1 cellular context compared by ENCODE assay signal in the genomic region with DNA sequence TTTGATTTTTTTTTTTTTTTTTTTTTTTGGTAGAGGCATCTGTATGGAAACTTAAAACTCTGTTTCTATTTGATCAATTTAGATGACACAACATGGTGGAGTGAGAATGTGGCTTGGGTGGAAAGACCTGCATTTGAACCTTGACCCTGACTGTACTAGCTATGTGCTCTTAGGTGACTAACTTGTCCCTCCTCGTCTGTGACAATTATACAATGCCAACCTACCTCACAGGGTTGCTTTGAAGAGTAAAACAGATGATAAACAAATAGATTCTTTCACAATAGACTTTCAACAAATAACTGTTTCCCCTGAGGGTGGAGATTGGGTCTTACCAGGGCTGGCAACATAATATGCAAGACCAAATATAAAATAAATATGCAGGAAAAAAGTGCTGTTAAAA.
A peak's percentile ranks its signal among the peaks of the same experiment; 100 is the strongest.
TF ChIP-seq lines count a peak whose summit lies in the region.

No MANE protein-coding gene starts in this region.

TF ChIP-seq in HepG2, 621 proteins besides CTCF, POLR2A, EP300 and RAD21 (continued from another document):
- TF ChIP-seq GABPA (IDR thresholded peaks at IDR 0.05; ENCODE audit: low read depth, low read length), result no peak
- peak; percentile 34; the same call in 1 of the 2 replicates for TF ChIP-seq GABPA (CRISPR knock-in tag; IDR thresholded peaks at IDR 0.05; ENCODE audit: low read depth)
- peak; percentile 83 for TF ChIP-seq TBL1XR1 (IDR thresholded peaks at IDR 0.05; ENCODE audit: borderline replicate concordance, low read length, partially characterized antibody)
- 0 out of 2 replicates have a peak, but pooled peaks have one; percentile 33 for TF ChIP-seq KMT2B (CRISPR knock-in tag; IDR thresholded peaks at IDR 0.05)
- TF ChIP-seq ZBTB3 (CRISPR knock-in tag; IDR thresholded peaks at IDR 0.05; ENCODE audit: borderline replicate concordance, low read depth), result peak; percentile 82; the same call in 1 of the 2 replicates
- TF ChIP-seq FOXA1 (IDR thresholded peaks at IDR 0.05), result no peak
- TF ChIP-seq FOXA1 (CRISPR knock-in tag; IDR thresholded peaks at IDR 0.05), result peak; percentile 58
- TF ChIP-seq CEBPG (CRISPR knock-in tag; IDR thresholded peaks at IDR 0.05), result peak; percentile 68
- peak; percentile 94; the same call in 1 of the 2 replicates for TF ChIP-seq ATM (IDR thresholded peaks at IDR 0.05; ENCODE audit: borderline replicate concordance)
- TF ChIP-seq SMYD3 (CRISPR knock-in tag; IDR thresholded peaks at IDR 0.05), result no peak
- TF ChIP-seq, protein P1, sequence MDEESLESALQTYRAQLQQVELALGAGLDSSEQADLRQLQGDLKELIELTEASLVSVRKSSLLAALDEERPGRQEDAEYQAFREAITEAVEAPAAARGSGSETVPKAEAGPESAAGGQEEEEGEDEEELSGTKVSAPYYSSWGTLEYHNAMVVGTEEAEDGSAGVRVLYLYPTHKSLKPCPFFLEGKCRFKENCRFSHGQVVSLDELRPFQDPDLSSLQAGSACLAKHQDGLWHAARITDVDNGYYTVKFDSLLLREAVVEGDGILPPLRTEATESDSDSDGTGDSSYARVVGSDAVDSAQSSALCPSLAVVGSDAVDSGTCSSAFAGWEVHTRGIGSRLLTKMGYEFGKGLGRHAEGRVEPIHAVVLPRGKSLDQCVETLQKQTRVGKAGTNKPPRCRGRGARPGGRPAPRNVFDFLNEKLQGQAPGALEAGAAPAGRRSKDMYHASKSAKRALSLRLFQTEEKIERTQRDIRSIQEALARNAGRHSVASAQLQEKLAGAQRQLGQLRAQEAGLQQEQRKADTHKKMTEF (CRISPR knock-in tag; IDR thresholded peaks at IDR 0.05), result peak; percentile 63
- peak; percentile 73; the same call in 1 of the 2 replicates for TF ChIP-seq FOXO1 (CRISPR knock-in tag; IDR thresholded peaks at IDR 0.05)
- TF ChIP-seq ZNF431 (CRISPR knock-in tag; IDR thresholded peaks at IDR 0.05; ENCODE audit: borderline replicate concordance, low read depth), result no peak; the same call in 1 of the 2 replicates
- TF ChIP-seq, protein P2, sequence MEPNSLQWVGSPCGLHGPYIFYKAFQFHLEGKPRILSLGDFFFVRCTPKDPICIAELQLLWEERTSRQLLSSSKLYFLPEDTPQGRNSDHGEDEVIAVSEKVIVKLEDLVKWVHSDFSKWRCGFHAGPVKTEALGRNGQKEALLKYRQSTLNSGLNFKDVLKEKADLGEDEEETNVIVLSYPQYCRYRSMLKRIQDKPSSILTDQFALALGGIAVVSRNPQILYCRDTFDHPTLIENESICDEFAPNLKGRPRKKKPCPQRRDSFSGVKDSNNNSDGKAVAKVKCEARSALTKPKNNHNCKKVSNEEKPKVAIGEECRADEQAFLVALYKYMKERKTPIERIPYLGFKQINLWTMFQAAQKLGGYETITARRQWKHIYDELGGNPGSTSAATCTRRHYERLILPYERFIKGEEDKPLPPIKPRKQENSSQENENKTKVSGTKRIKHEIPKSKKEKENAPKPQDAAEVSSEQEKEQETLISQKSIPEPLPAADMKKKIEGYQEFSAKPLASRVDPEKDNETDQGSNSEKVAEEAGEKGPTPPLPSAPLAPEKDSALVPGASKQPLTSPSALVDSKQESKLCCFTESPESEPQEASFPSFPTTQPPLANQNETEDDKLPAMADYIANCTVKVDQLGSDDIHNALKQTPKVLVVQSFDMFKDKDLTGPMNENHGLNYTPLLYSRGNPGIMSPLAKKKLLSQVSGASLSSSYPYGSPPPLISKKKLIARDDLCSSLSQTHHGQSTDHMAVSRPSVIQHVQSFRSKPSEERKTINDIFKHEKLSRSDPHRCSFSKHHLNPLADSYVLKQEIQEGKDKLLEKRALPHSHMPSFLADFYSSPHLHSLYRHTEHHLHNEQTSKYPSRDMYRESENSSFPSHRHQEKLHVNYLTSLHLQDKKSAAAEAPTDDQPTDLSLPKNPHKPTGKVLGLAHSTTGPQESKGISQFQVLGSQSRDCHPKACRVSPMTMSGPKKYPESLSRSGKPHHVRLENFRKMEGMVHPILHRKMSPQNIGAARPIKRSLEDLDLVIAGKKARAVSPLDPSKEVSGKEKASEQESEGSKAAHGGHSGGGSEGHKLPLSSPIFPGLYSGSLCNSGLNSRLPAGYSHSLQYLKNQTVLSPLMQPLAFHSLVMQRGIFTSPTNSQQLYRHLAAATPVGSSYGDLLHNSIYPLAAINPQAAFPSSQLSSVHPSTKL (CRISPR knock-in tag; IDR thresholded peaks at IDR 0.05), result peak; percentile 97
- TF ChIP-seq, protein P3, sequence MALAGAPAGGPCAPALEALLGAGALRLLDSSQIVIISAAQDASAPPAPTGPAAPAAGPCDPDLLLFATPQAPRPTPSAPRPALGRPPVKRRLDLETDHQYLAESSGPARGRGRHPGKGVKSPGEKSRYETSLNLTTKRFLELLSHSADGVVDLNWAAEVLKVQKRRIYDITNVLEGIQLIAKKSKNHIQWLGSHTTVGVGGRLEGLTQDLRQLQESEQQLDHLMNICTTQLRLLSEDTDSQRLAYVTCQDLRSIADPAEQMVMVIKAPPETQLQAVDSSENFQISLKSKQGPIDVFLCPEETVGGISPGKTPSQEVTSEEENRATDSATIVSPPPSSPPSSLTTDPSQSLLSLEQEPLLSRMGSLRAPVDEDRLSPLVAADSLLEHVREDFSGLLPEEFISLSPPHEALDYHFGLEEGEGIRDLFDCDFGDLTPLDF (CRISPR knock-in tag; IDR thresholded peaks at IDR 0.05), result no peak
- TF ChIP-seq POGZ (CRISPR knock-in tag; IDR thresholded peaks at IDR 0.05), result peak; percentile 67; the same call in 1 of the 2 replicates
- no peak for TF ChIP-seq ZNF343 (CRISPR knock-in tag; IDR thresholded peaks at IDR 0.05)
- 0 out of 2 replicates have a peak, but pooled peaks have one; percentile 41 for TF ChIP-seq ZNF335 (CRISPR knock-in tag; IDR thresholded peaks at IDR 0.05)
- TF ChIP-seq, protein P4, sequence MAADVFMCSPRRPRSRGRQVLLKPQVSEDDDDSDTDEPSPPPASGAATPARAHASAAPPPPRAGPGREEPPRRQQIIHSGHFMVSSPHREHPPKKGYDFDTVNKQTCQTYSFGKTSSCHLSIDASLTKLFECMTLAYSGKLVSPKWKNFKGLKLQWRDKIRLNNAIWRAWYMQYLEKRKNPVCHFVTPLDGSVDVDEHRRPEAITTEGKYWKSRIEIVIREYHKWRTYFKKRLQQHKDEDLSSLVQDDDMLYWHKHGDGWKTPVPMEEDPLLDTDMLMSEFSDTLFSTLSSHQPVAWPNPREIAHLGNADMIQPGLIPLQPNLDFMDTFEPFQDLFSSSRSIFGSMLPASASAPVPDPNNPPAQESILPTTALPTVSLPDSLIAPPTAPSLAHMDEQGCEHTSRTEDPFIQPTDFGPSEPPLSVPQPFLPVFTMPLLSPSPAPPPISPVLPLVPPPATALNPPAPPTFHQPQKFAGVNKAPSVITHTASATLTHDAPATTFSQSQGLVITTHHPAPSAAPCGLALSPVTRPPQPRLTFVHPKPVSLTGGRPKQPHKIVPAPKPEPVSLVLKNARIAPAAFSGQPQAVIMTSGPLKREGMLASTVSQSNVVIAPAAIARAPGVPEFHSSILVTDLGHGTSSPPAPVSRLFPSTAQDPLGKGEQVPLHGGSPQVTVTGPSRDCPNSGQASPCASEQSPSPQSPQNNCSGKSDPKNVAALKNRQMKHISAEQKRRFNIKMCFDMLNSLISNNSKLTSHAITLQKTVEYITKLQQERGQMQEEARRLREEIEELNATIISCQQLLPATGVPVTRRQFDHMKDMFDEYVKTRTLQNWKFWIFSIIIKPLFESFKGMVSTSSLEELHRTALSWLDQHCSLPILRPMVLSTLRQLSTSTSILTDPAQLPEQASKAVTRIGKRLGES (CRISPR knock-in tag; IDR thresholded peaks at IDR 0.05; ENCODE audit: borderline replicate concordance), result no peak
- no peak for TF ChIP-seq ZBTB7B (CRISPR knock-in tag; IDR thresholded peaks at IDR 0.05)
- TF ChIP-seq, protein P5, sequence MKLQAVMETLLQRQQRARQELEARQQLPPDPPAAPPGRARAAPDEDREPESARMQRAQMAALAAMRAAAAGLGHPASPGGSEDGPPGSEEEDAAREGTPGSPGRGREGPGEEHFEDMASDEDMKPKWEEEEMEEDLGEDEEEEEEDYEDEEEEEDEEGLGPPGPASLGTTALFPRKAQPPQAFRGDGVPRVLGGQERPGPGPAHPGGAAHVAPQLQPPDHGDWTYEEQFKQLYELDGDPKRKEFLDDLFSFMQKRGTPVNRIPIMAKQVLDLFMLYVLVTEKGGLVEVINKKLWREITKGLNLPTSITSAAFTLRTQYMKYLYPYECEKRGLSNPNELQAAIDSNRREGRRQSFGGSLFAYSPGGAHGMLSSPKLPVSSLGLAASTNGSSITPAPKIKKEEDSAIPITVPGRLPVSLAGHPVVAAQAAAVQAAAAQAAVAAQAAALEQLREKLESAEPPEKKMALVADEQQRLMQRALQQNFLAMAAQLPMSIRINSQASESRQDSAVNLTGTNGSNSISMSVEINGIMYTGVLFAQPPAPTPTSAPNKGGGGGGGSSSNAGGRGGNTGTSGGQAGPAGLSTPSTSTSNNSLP (IDR thresholded peaks at IDR 0.05; ENCODE audit: low read depth, low read length), result peak; percentile 82
- no peak for TF ChIP-seq SOX6 (IDR thresholded peaks at IDR 0.05)
- TF ChIP-seq SOX6 (CRISPR knock-in tag; IDR thresholded peaks at IDR 0.05), result peak; percentile 92
- TF ChIP-seq, protein P6, sequence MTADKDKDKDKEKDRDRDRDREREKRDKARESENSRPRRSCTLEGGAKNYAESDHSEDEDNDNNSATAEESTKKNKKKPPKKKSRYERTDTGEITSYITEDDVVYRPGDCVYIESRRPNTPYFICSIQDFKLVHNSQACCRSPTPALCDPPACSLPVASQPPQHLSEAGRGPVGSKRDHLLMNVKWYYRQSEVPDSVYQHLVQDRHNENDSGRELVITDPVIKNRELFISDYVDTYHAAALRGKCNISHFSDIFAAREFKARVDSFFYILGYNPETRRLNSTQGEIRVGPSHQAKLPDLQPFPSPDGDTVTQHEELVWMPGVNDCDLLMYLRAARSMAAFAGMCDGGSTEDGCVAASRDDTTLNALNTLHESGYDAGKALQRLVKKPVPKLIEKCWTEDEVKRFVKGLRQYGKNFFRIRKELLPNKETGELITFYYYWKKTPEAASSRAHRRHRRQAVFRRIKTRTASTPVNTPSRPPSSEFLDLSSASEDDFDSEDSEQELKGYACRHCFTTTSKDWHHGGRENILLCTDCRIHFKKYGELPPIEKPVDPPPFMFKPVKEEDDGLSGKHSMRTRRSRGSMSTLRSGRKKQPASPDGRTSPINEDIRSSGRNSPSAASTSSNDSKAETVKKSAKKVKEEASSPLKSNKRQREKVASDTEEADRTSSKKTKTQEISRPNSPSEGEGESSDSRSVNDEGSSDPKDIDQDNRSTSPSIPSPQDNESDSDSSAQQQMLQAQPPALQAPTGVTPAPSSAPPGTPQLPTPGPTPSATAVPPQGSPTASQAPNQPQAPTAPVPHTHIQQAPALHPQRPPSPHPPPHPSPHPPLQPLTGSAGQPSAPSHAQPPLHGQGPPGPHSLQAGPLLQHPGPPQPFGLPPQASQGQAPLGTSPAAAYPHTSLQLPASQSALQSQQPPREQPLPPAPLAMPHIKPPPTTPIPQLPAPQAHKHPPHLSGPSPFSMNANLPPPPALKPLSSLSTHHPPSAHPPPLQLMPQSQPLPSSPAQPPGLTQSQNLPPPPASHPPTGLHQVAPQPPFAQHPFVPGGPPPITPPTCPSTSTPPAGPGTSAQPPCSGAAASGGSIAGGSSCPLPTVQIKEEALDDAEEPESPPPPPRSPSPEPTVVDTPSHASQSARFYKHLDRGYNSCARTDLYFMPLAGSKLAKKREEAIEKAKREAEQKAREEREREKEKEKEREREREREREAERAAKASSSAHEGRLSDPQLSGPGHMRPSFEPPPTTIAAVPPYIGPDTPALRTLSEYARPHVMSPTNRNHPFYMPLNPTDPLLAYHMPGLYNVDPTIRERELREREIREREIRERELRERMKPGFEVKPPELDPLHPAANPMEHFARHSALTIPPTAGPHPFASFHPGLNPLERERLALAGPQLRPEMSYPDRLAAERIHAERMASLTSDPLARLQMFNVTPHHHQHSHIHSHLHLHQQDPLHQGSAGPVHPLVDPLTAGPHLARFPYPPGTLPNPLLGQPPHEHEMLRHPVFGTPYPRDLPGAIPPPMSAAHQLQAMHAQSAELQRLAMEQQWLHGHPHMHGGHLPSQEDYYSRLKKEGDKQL (CRISPR knock-in tag; IDR thresholded peaks at IDR 0.05; ENCODE audit: low read depth), result peak; percentile 64; the same call in 1 of the 2 replicates
- no peak for TF ChIP-seq EEA1 (CRISPR knock-in tag; IDR thresholded peaks at IDR 0.05; ENCODE audit: borderline replicate concordance)
- peak; percentile 84 for TF ChIP-seq PPARG (CRISPR knock-in tag; conservative IDR thresholded peaks at IDR 0.05)
- TF ChIP-seq ELF4 (CRISPR knock-in tag; IDR thresholded peaks at IDR 0.05; ENCODE audit: borderline replicate concordance), result 0 out of 2 replicates have a peak, but pooled peaks have one; percentile 30
